Comparison of ENCODE assay signal across 1 cellular context in the genomic region with DNA sequence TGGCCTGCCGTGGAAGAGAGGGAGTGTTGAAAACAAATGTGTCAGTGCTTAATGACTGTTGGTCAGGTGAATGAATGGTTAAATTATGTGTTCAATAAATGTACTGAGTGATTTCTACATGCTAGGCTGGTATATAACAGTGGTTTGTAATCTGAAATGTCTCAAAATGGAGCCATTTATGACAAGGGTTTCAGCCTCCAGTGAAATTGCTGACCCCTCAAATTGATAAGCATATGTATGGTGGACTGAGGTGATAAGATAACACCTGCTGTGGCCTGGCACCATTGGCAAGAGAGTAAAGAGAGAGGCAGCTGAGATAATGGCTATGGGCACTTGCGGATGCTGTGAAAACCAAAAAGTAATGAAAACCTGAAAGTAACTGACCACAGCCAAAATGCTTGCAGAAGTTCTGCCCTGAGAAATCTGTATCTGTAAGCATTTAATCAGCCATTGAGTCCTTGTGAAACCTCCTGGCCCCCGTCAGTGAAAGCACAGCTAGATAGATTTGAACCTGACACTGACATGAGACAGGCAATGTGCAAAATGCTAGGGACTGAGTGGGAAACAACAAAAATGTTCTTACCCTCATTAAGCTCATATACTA.
TF ChIP-seq lines count a peak whose summit lies in the region.

No MANE protein-coding gene starts in this region.

TF ChIP-seq in K562, 482 proteins besides CTCF, POLR2A, EP300 and RAD21 (continued from another document and continues in another):
- TF ChIP-seq PTRF (tag; IDR thresholded peaks at IDR 0.05) (peak; percentile 66), RBM22 (IDR thresholded peaks at IDR 0.05; ENCODE audit: low read depth, low read length, poor library complexity, severe bottlenecking) (no peak), HIVEP1 (CRISPR knock-in tag; IDR thresholded peaks at IDR 0.05) (no peak), ILF3 (IDR thresholded peaks at IDR 0.05; ENCODE audit: borderline replicate concordance) (no peak), HDAC1 (IDR thresholded peaks at IDR 0.05) (peak; percentile 19 to 52; a peak in 1 of 4 replicates), ETV5 (CRISPR knock-in tag; IDR thresholded peaks at IDR 0.05; ENCODE audit: low read depth) (no peak), RBM25 (IDR thresholded peaks at IDR 0.05; ENCODE audit: low read depth, low read length, severe bottlenecking) (no peak), PHF20 (IDR thresholded peaks at IDR 0.05; ENCODE audit: partially characterized antibody) (no peak), KAT2B (IDR thresholded peaks at IDR 0.05; ENCODE audit: low read depth, low read length) (no peak), U2AF1 (optimal IDR thresholded peaks at IDR 0.05; ENCODE audit: low read depth, low read length) (no peak), FUS (optimal IDR thresholded peaks at IDR 0.05; ENCODE audit: low read depth, low read length) (no peak), RBM17 (IDR thresholded peaks at IDR 0.05; ENCODE audit: borderline replicate concordance, low read depth, low read length) (no peak), KAT7 (CRISPR knock-in tag; IDR thresholded peaks at IDR 0.05; ENCODE audit: borderline replicate concordance) (no peak), ZBTB43 (CRISPR knock-in tag; IDR thresholded peaks at IDR 0.05) (no peak), HEY1 (CRISPR knock-in tag; IDR thresholded peaks at IDR 0.05; ENCODE audit: borderline replicate concordance) (no peak), DDX20 (tag; IDR thresholded peaks at IDR 0.05; ENCODE audit: low read depth) (peak; percentile 55; the same call in 1 of the 2 replicates), EHMT2 (IDR thresholded peaks at IDR 0.05) (no peak), ZNF785 (CRISPR knock-in tag; IDR thresholded peaks at IDR 0.05) (no peak), POU5F1 (IDR thresholded peaks at IDR 0.05; ENCODE audit: borderline replicate concordance, low read depth, low read length, partially characterized antibody) (no peak), ETV6 (IDR thresholded peaks at IDR 0.05; ENCODE audit: borderline replicate concordance in 1 of 2, low read depth in 2 of 2, low read length in 1 of 2) (no peak), ETV6 (CRISPR knock-in tag; IDR thresholded peaks at IDR 0.05; ENCODE audit: borderline replicate concordance) (no peak), GATA2 (CRISPR knock-in tag; IDR thresholded peaks at IDR 0.05) (peak; percentile 67; the same call in 1 of the 2 replicates), MAFK (IDR thresholded peaks at IDR 0.05; ENCODE audit: low read length) (peak; percentile 72; the same call in 1 of the 2 replicates), CBFB (CRISPR knock-in tag; IDR thresholded peaks at IDR 0.05) (no peak), NCOR1 (IDR thresholded peaks at IDR 0.05) (peak; percentile 85), KAT8 (IDR thresholded peaks at IDR 0.05; ENCODE audit: low read depth) (no peak), JUND (IDR thresholded peaks at IDR 0.05; ENCODE audit: borderline replicate concordance, low read depth, low read length) (no peak), JUND (tag; IDR thresholded peaks at IDR 0.05; ENCODE audit: borderline replicate concordance, low read depth, low read length) (peak; percentile 49; the same call in 2 of the 3 replicates), NFRKB (IDR thresholded peaks at IDR 0.05; ENCODE audit: low read depth) (peak; percentile 42; the same call in 1 of the 2 replicates), SMARCE1 (IDR thresholded peaks at IDR 0.05) (peak; percentile 74), NFIX (CRISPR knock-in tag; IDR thresholded peaks at IDR 0.05; ENCODE audit: low read depth) (no peak), TFE3 (CRISPR knock-in tag; IDR thresholded peaks at IDR 0.05) (no peak), PURB (CRISPR knock-in tag; IDR thresholded peaks at IDR 0.05; ENCODE audit: low read depth) (no peak), POLR3G (IDR thresholded peaks at IDR 0.05; ENCODE audit: extremely low read depth, insufficient read length, insufficient replicate concordance) (no peak), RNF2 (IDR thresholded peaks at IDR 0.05) (no peak), SMARCA4 (IDR thresholded peaks at IDR 0.05) (peak; percentile 81), ZNF609 (CRISPR knock-in tag; IDR thresholded peaks at IDR 0.05; ENCODE audit: borderline replicate concordance) (no peak), NR4A1 (CRISPR knock-in tag; IDR thresholded peaks at IDR 0.05) (no peak), NR4A1 (tag; IDR thresholded peaks at IDR 0.05) (peak; percentile 93; the same call in 1 of the 2 replicates), POLR2B (IDR thresholded peaks at IDR 0.05; ENCODE audit: low read depth, partially characterized antibody) (no peak), POLR2H (tag; IDR thresholded peaks at IDR 0.05; ENCODE audit: low read depth) (no peak), ZNF197 (CRISPR knock-in tag; IDR thresholded peaks at IDR 0.05; ENCODE audit: low read depth) (no peak), HMGN3 (IDR thresholded peaks at IDR 0.05; ENCODE audit: borderline replicate concordance, extremely low read depth, insufficient read length, low read depth, low read length) (no peak), SMARCB1 (IDR thresholded peaks at IDR 0.05; ENCODE audit: insufficient read length, low read depth) (no peak), EGR1 (conservative IDR thresholded peaks at IDR 0.05) (no peak)
- TF ChIP-seq, protein P1, sequence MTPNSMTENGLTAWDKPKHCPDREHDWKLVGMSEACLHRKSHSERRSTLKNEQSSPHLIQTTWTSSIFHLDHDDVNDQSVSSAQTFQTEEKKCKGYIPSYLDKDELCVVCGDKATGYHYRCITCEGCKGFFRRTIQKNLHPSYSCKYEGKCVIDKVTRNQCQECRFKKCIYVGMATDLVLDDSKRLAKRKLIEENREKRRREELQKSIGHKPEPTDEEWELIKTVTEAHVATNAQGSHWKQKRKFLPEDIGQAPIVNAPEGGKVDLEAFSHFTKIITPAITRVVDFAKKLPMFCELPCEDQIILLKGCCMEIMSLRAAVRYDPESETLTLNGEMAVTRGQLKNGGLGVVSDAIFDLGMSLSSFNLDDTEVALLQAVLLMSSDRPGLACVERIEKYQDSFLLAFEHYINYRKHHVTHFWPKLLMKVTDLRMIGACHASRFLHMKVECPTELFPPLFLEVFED (CRISPR knock-in tag; conservative IDR thresholded peaks at IDR 0.05): no peak
- TF ChIP-seq, protein P2, sequence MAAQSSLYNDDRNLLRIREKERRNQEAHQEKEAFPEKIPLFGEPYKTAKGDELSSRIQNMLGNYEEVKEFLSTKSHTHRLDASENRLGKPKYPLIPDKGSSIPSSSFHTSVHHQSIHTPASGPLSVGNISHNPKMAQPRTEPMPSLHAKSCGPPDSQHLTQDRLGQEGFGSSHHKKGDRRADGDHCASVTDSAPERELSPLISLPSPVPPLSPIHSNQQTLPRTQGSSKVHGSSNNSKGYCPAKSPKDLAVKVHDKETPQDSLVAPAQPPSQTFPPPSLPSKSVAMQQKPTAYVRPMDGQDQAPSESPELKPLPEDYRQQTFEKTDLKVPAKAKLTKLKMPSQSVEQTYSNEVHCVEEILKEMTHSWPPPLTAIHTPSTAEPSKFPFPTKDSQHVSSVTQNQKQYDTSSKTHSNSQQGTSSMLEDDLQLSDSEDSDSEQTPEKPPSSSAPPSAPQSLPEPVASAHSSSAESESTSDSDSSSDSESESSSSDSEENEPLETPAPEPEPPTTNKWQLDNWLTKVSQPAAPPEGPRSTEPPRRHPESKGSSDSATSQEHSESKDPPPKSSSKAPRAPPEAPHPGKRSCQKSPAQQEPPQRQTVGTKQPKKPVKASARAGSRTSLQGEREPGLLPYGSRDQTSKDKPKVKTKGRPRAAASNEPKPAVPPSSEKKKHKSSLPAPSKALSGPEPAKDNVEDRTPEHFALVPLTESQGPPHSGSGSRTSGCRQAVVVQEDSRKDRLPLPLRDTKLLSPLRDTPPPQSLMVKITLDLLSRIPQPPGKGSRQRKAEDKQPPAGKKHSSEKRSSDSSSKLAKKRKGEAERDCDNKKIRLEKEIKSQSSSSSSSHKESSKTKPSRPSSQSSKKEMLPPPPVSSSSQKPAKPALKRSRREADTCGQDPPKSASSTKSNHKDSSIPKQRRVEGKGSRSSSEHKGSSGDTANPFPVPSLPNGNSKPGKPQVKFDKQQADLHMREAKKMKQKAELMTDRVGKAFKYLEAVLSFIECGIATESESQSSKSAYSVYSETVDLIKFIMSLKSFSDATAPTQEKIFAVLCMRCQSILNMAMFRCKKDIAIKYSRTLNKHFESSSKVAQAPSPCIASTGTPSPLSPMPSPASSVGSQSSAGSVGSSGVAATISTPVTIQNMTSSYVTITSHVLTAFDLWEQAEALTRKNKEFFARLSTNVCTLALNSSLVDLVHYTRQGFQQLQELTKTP (IDR thresholded peaks at IDR 0.05; ENCODE audit: low read depth in 1 of 2, partially characterized antibody in 2 of 2): no peak
- TF ChIP-seq, protein P3, sequence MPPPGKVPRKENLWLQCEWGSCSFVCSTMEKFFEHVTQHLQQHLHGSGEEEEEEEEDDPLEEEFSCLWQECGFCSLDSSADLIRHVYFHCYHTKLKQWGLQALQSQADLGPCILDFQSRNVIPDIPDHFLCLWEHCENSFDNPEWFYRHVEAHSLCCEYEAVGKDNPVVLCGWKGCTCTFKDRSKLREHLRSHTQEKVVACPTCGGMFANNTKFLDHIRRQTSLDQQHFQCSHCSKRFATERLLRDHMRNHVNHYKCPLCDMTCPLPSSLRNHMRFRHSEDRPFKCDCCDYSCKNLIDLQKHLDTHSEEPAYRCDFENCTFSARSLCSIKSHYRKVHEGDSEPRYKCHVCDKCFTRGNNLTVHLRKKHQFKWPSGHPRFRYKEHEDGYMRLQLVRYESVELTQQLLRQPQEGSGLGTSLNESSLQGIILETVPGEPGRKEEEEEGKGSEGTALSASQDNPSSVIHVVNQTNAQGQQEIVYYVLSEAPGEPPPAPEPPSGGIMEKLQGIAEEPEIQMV (tag; conservative IDR thresholded peaks at IDR 0.05; ENCODE audit: low read depth): peak; percentile 71
- TF ChIP-seq, protein P4, sequence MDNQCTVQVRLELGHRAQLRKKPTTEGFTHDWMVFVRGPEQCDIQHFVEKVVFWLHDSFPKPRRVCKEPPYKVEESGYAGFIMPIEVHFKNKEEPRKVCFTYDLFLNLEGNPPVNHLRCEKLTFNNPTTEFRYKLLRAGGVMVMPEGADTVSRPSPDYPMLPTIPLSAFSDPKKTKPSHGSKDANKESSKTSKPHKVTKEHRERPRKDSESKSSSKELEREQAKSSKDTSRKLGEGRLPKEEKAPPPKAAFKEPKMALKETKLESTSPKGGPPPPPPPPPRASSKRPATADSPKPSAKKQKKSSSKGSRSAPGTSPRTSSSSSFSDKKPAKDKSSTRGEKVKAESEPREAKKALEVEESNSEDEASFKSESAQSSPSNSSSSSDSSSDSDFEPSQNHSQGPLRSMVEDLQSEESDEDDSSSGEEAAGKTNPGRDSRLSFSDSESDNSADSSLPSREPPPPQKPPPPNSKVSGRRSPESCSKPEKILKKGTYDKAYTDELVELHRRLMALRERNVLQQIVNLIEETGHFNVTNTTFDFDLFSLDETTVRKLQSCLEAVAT (IDR thresholded peaks at IDR 0.05): no peak
